16 cellular contexts compared by ENCODE assay signal in genomic region chr7:90563286-90563685, GRCh38.
"Had no signal": no experiment of that assay in that cellular context is flagged by ENCODE, and none has a peak within 500 bp of the region (broad histone marks: within the 10 kb centered on the region; RNA-seq: fewer than 3 reads in every experiment).

No MANE protein-coding gene starts in this region.

- H3K4me3 ChIP-seq: left ventricle myocardium inferior, mucosa of descending colon, pancreas, thyroid gland had no signal

- DNase-seq: activated CD4-positive, alpha-beta T cell treated with anti-CD3 and anti-CD28 coated beads for 1 hour; activated CD4-positive, alpha-beta T cell treated with anti-CD3 and anti-CD28 coated beads, Interleukin-2, amount 50 U/mL, for 4 hours; activated naive CD4-positive, alpha-beta T cell treated with anti-CD3 and anti-CD28 coated beads for 36 hours; activated naive CD8-positive, alpha-beta T cell treated with anti-CD3 and anti-CD28 coated beads, Interleukin-2, amount 50 U/mL, for 24 hours; activated T-cell treated with anti-CD3 and anti-CD28 coated beads for 4 hours; effector memory CD4-positive, alpha-beta T cell; glutamatergic neuron; hypothalamus; kidney; left ventricle myocardium inferior; mucosa of descending colon; naive thymus-derived CD4-positive, alpha-beta T cell; pancreas; stimulated activated CD4-positive, alpha-beta T cell treated with anti-CD3 and anti-CD28 coated beads, Interleukin-12 subunit alpha, Interleukin-12 subunit beta, amount 100 ng/mL, for 4 hours; stimulated activated CD4-positive, alpha-beta T cell treated with anti-CD3 and anti-CD28 coated beads, Interleukin-2, amount 100 ng/mL, for 24 hours; thyroid gland had no signal
